1 cellular context compared by ENCODE assay signal in the genomic region with DNA sequence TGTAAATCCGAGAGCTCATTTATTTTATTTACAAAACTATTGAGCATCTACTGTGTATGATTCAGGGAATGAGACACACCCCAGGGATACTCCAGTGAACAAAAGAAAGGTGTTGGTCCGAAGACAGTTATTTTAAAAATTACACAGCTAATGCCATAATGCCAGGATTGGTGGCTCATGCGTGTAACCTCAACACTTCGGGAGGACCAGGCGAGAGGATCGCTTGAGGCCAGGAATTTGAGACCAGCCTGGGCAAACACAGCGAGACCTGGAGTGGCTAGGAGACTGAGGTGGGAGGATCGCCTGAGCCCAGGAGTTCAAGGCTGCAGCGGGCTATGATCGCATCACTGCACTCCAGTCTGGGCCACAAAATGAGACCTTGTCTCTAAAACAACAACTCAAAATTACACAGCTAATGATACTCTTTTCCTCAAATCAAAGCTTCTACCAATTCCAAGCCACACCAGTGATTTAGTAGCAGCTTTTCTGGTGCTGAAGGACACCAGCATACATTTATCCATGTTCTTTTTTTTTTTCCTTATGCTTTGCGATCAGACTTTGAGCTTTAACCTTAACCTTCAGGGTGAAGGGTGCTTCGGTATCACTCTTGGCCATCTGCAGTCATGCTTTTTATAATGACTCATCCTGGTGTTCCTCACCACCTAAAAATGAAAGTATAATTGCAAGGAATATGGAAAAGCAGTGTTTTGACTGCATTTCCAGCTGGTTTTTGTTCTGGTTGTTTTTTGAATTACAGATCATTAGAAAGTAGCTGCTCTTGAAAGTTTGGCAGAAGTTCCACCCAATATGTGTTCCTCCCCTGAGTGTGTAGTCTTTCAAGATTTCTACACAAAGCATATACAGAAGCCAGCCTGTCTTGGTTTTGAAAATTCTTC.
TF ChIP-seq lines count a peak whose summit lies in the region.

No MANE protein-coding gene starts in this region.

TF ChIP-seq in endothelial cell of umbilical vein, 7 proteins besides CTCF, POLR2A, EP300 and RAD21 (continued from another document):
- TF ChIP-seq MYC (IDR thresholded peaks at IDR 0.05; ENCODE audit: low read depth, low read length): no peak
- TF ChIP-seq, protein P1, sequence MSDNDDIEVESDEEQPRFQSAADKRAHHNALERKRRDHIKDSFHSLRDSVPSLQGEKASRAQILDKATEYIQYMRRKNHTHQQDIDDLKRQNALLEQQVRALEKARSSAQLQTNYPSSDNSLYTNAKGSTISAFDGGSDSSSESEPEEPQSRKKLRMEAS (IDR thresholded peaks at IDR 0.05; ENCODE audit: insufficient read depth, insufficient read length): no peak
